In genomic region chr13:44329041-44329440, GRCh38 we compare ENCODE assay signal across 2 cellular contexts. TPM values are rescaled to one million over a fixed set of nuclear protein-coding genes. Genes with fewer than 3 reads are reported as not detected.
"Had no signal": no experiment of that assay in that cellular context is flagged by ENCODE, and none has a peak within 500 bp of the region (broad histone marks: within the 10 kb centered on the region; RNA-seq: fewer than 3 reads in every experiment).

No MANE protein-coding gene starts in this region.

RNA-seq across cellular contexts. Expression of gene SERP2, which starts 44.6 kb away (rescaled TPM):
- total RNA-seq: activated T-helper 1 cell treated with anti-CD3 and anti-CD28 coated beads, Interleukin-12 subunit alpha, Interleukin-12 subunit beta, Interleukin-2, Interleukin-4 antibody, amounts not matched to agents 30 ng/mL and 10 ng/mL and 1 ng/mL, durations not matched to agents 14 hours and 24 hours and 36 hours; activated T-helper 17 cell treated with anti-CD3 and anti-CD28 coated beads, Interleukin-2, amount 50 U/mL, for 72 hours had no signal
